Comparison of ENCODE assay signal across 16 cellular contexts in the genomic region with DNA sequence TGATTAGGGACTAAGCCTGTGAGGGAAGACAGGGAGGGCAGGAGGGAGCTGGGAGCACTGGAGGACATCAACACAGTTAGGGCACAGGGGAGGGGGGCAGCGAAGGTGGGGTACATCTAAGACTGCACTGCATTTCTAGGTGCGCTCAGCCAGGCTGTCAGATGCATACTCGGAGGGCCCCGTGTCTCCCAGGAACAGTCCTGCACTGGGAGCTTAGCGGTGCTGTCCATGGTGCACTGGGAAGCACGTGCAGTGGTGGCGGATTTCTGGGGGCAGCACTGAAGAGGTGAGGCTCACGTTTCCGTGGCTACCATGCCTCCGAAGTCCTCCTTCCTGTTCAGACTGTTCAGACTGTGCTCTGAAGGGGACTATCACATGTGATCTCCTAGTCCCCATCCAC. TPM values are rescaled to one million over a fixed set of nuclear protein-coding genes. Genes with fewer than 3 reads are reported as not detected.
"Had no signal": no experiment of that assay in that cellular context is flagged by ENCODE, and none has a peak within 500 bp of the region (broad histone marks: within the 10 kb centered on the region; RNA-seq: fewer than 3 reads in every experiment).

No MANE protein-coding gene starts in this region.

- H3K4me1 Mint-ChIP-seq: neural crest cell had no signal

- H3K36me3 ChIP-seq: breast epithelium, uterus had no signal

- H3K27me3 ChIP-seq: breast epithelium, esophagus squamous epithelium, stomach, uterus had no signal

- H3K4me1 ChIP-seq: breast epithelium, esophagus squamous epithelium, parathyroid adenoma, stomach, uterus had no signal

- H3K4me3 ChIP-seq: breast epithelium, esophagus squamous epithelium, stomach, uterus had no signal

- H3K27ac ChIP-seq: breast epithelium, esophagus squamous epithelium, parathyroid adenoma, stomach had no signal

- H2AFZ ChIP-seq: parathyroid adenoma had no signal

- H3K27ac Mint-ChIP-seq: activated CD4-positive, alpha-beta memory T cell treated with anti-CD3 and anti-CD28 coated beads, Interleukin-2, amount 10 ng/mL, durations not matched to agents 7 days and 5 days had no signal

- H3K9ac ChIP-seq: parathyroid adenoma had no signal

- DNase-seq: activated CD4-positive, alpha-beta memory T cell treated with anti-CD3 and anti-CD28 coated beads, Interleukin-2, amount 10 ng/mL, durations not matched to agents 7 days and 5 days; activated CD4-positive, alpha-beta T cell treated with anti-CD3 and anti-CD28 coated beads for 1 hour; activated CD8-positive, alpha-beta memory T cell treated with anti-CD3 and anti-CD28 coated beads, Interleukin-2, amount 50 U/mL, for 4 hours; aorta; esophagus squamous epithelium; foreskin fibroblast; left ventricle myocardium superior; stimulated activated CD4-positive, alpha-beta T cell treated with anti-CD3 and anti-CD28 coated beads, Interleukin-15, amount 100 ng/mL, for 24 hours; stimulated activated CD4-positive, alpha-beta T cell treated with anti-CD3 and anti-CD28 coated beads, Interleukin-4, amount 100 ng/mL, for 4 hours; stomach; uterus had no signal

- ATAC-seq: left ventricle myocardium superior had no signal

- H3K4me3 Mint-ChIP-seq: activated CD4-positive, alpha-beta memory T cell treated with anti-CD3 and anti-CD28 coated beads, Interleukin-2, amount 10 ng/mL, durations not matched to agents 7 days and 5 days; neural crest cell had no signal

- H3K27me3 Mint-ChIP-seq: activated CD4-positive, alpha-beta memory T cell treated with anti-CD3 and anti-CD28 coated beads, Interleukin-2, amount 10 ng/mL, durations not matched to agents 7 days and 5 days had no signal

- H3K9me3 ChIP-seq: uterus had no signal

RNA-seq across cellular contexts. Expression of gene ROPN1B, which starts 54.4 kb away (rescaled TPM):
- total RNA-seq: activated CD4-positive, alpha-beta memory T cell treated with anti-CD3 and anti-CD28 coated beads, Interleukin-2, amount 10 ng/mL, durations not matched to agents 7 days and 5 days; esophagus squamous epithelium; mesenteric fat pad; skeletal muscle tissue; stomach had no signal
